Comparison of ENCODE assay signal across 8 cellular contexts in genomic region chr6:2614155-2614554, GRCh38.
"Had no signal": no experiment of that assay in that cellular context is flagged by ENCODE, and none has a peak within 500 bp of the region (broad histone marks: within the 10 kb centered on the region; RNA-seq: fewer than 3 reads in every experiment).

No MANE protein-coding gene starts in this region.

- DNase-seq: H7, HFFc6, KG1 had no signal

- H3K4me2 ChIP-seq: GM23338 had no signal

- H3K9me3 Mint-ChIP-seq: HFFc6 had no signal

- H3K36me3 Mint-ChIP-seq: IgD-negative memory B cell had no signal

- ATAC-seq: GM23338, HepG2 had no signal

- FAIRE-seq: HepG2 had no signal

- H3K4me3 Mint-ChIP-seq: GM23338, HFFc6, IgD-negative memory B cell had no signal

- H3K4me1 ChIP-seq: HAP-1 had no signal

- H3K27ac ChIP-seq: HL-60 had no signal

- H2AFZ ChIP-seq: GM23338 had no signal

- H3K36me3 ChIP-seq: HAP-1 had no signal

- H3K27ac Mint-ChIP-seq: GM23338, HFFc6, IgD-negative memory B cell had no signal

- H3K4me1 Mint-ChIP-seq: GM23338, IgD-negative memory B cell had no signal

- H3K4me3 ChIP-seq: GM23338, HAP-1 had no signal
